Comparison of ENCODE assay signal across 8 cellular contexts in the genomic region with DNA sequence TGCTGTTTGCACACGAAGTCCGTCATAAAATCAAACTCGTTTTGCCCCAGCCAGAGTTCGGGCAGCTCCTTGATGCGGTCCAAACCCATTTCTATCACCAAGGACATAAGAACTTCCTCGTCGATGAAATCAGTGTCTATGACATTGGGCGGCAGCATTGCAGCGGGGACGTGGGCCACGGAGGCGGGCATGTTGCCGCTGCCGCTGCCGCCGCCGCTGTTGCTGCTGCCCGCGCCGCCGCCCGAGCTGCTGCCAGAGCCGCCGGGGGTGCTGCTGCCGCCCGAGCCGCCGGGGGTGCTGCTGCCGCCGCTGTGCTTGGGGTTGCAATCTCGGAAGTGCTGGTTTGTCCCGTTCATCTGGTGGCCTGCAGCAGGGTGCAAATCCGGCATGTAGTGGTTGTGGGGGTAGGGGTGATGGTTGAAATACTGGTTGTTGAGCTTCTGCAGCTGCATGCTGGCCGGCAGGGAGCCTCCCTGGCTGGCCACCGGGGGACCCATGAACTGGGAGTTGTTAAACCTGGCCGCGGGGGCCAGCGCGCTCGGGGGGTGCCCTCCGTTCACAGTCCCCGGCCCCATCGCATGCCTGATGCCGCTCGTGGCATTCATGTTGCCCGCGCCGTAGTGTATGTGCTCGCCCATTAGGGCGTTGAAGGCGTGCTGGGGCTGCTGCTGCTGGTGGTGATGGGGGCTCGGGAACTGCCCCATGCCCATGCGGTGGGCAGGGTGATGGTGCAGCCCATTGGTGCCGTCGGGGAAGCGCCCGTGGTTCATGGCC. TPM values are rescaled to one million over a fixed set of nuclear protein-coding genes. Genes with fewer than 3 reads are reported as not detected.
DNase-seq lines count a peak whose midpoint lies in the region; ATAC-seq, FAIRE-seq and TF ChIP-seq lines count a peak whose summit lies in the region.

No MANE protein-coding gene starts in this region.

- no peak for TF ChIP-seq CTCF in lung (IDR thresholded peaks at IDR 0.05; ENCODE audit: control extremely low read depth, extremely low read depth)

- peak; percentile 76 for FAIRE-seq in GM12891 (lab: Jason Lieb, UNC)

- H3K27ac ChIP-seq in lung (ENCODE audit: low read depth in 1 of 2, low read length in 1 of 2): peak overlapping the region; percentile 94 to 99

- ATAC-seq in HG02623 (IDR thresholded peaks at IDR 0.05; ENCODE audit: unreplicated experiment) (peak; percentile 18), lung (ENCODE audit: insufficient read depth, low FRiP score) (no peak), GM18870 (IDR thresholded peaks at IDR 0.05; ENCODE audit: unreplicated experiment) (no peak)

- no peak for TF ChIP-seq POLR2A in GM12891 (IDR thresholded peaks at IDR 0.05; ENCODE audit: low read depth, low read length)

- no peaks in the 10 kb centered on the region for H3K27me3 ChIP-seq in lung (ENCODE audit: control insufficient read depth, insufficient read depth)

- H3K4me3 ChIP-seq in lung: peak overlapping the region; percentile 99

- peaks cover 2 to 4% of the 10 kb centered on the region in 2 donors for H3K4me1 ChIP-seq in lung (ENCODE audit: control insufficient read depth in 2 of 2, insufficient read depth in 2 of 2, low read length in 2 of 2)

- 0 to 1% methylated on average over 55 to 57 of the region's 57 CpGs for WGBS in lung, 2 donors

- H3K36me3 ChIP-seq in lung (ENCODE audit: control insufficient read depth in 2 of 2, insufficient read depth in 2 of 2, low read length in 2 of 2): peaks cover 0 to 6% of the 10 kb centered on the region in 2 donors

- DNase-seq in GM12891 (ENCODE audit: insufficient read length, low spot score) (peak; percentile 31), NCI-H2171 treated with DMSO at 0.1 percent for 48 hours (lab: John Stamatoyannopoulos, UW) (peak; percentile 51), dermis microvascular lymphatic vessel endothelial cell (ENCODE audit: low read depth in 2 of 2) (peak; percentile 29 to 63), lung (ENCODE audit: low spot score) (peak; percentile 51)
- peak; percentile 49 to 52 for DNase-seq in activated CD4-positive, alpha-beta T cell treated with anti-CD3 and anti-CD28 coated beads, Interleukin-2, amount 50 U/mL, for 24 hours (ENCODE audit: low read depth in 1 of 2, low spot score in 1 of 2)
- DNase-seq in stimulated activated CD4-positive, alpha-beta T cell treated with anti-CD3 and anti-CD28 coated beads, TNF-alpha, amount 100 ng/mL, for 4 hours (ENCODE audit: low read depth in 3 of 3): peak; percentile 45 to 55 (median 45)

- H3K9me3 ChIP-seq in lung (ENCODE audit: control insufficient read depth in 2 of 2, insufficient read depth in 1 of 2, low read length in 1 of 2): no peaks in the 10 kb centered on the region

TF ChIP-seq in GM12891, 5 proteins besides CTCF, POLR2A, EP300 and RAD21:
- TF ChIP-seq PAX5 (IDR thresholded peaks at IDR 0.05; ENCODE audit: insufficient read depth, low read length, severe bottlenecking) (no peak), POU2F2 (IDR thresholded peaks at IDR 0.05; ENCODE audit: low read depth, low read length) (0 out of 2 replicates have a peak, but pooled peaks have one; percentile 43)

RNA-seq across cellular contexts. Expression of a gene that starts 1.1 kb away (rescaled TPM):
- 9.6 TPM for polyA plus RNA-seq in GM12891 (2012; ENCODE audit: low read depth, missing spikeins)
- total RNA-seq in dermis microvascular lymphatic vessel endothelial cell: 12.6 and 16.3 TPM in 2 replicates
- 100 to 1,000 TPM; 154 to 220 TPM for total RNA-seq in lung
- polyA plus RNA-seq in lung: 10 to 100 TPM; 34.3 to 82.9 TPM
